8 cellular contexts compared by ENCODE assay signal in genomic region chr11:72471005-72471898, GRCh38.
A peak's percentile ranks its signal among the peaks of the same experiment; 100 is the strongest.
DNase-seq lines count a peak whose midpoint lies in the region; ATAC-seq lines count a peak whose summit lies in the region.

No MANE protein-coding gene starts in this region.

- DNase-seq in AG08395 (ENCODE audit: low spot score) (peak; percentile 77), GOT3 (lab: John Stamatoyannopoulos, UW) (peak; percentile 12), NCI-H226 (peak; percentile 49), kidney tubule cell (ENCODE audit: low spot score) (peak; percentile 74)
- DNase-seq in activated CD4-positive, CD25-positive, alpha-beta regulatory T cell (lab: John Stamatoyannopoulos, UW), result peak in 3 of 4 experiments; percentile 9 to 23 (median 9)
- peak; percentile 53 for DNase-seq in central memory CD4-positive, alpha-beta T cell
- peak; percentile 52 to 53 for DNase-seq in stimulated activated CD4-positive, alpha-beta T cell treated with anti-CD3 and anti-CD28 coated beads, Interleukin-2, amount 100 ng/mL, for 24 hours

- ATAC-seq in HG03521 (IDR thresholded peaks at IDR 0.05; ENCODE audit: unreplicated experiment), result no peak

Comparison
In these comparisons a context has a peak if more than half of its experiments do, and no peak if none do; other contexts are left out.
1. DNase-seq: peak in every context shown above with its lines; median percentile 77 in AG08395; 74 in kidney tubule cell; 53 in central memory CD4-positive, alpha-beta T cell; 52 in stimulated activated CD4-positive, alpha-beta T cell treated with anti-CD3 and anti-CD28 coated beads, Interleukin-2, amount 100 ng/mL, for 24 hours; 49 in NCI-H226; 12 in GOT3; 9 in activated CD4-positive, CD25-positive, alpha-beta regulatory T cell.